ENCODE assay signal across 19 cellular contexts in the genomic region with DNA sequence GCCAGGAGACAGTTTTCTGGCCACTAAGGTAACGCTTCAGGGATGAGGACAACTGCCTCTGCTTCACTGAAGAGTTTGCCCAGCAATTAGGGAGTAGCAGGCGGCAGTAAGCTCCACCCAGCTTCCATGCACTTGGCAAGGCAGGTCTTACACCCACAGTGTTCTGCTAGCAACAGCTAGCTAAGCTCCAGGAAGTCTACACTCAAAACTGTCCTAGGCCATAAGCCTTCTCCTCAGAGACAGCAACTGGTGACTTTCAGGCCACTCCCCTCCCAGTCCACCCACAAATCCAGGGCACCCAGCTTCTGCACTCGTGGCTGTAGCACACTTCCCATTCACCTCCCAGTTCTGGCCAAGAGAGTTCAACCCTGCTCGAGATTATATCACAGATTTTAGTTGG. TPM values are rescaled to one million over a fixed set of nuclear protein-coding genes. Genes with fewer than 3 reads are reported as not detected.
DNase-seq lines count a peak whose midpoint lies in the region; ATAC-seq, FAIRE-seq and TF ChIP-seq lines count a peak whose summit lies in the region.
"Had no signal": no experiment of that assay in that cellular context is flagged by ENCODE, and none has a peak within 500 bp of the region (broad histone marks: within the 10 kb centered on the region; RNA-seq: fewer than 3 reads in every experiment).

No MANE protein-coding gene starts in this region.

- TF ChIP-seq POLR2A in H54 (IDR thresholded peaks at IDR 0.05; ENCODE audit: low read depth, low read length) = no peak

- TF ChIP-seq CTCF in activated B cell treated with CpG ODN at 0.5 μM for 24 hours (IDR thresholded peaks at IDR 0.05) (no peak), mucosa of descending colon (IDR thresholded peaks at IDR 0.05) (no peak)

- H3K36me3 Mint-ChIP-seq in activated B cell treated with CpG ODN at 0.5 μM for 24 hours (ENCODE audit: low read depth) = peaks cover 93% of the 10 kb centered on the region

- H3K4me1 ChIP-seq in mucosa of descending colon (ENCODE audit: low read depth) = no peaks in the 10 kb centered on the region
- H3K4me1 ChIP-seq: BLaER1 had no signal

- DNase-seq in DMS53 (lab: John Stamatoyannopoulos, UW) = peak; percentile 52
- DNase-seq in DMS53 treated with DMSO at 0.1 percent for 48 hours (lab: John Stamatoyannopoulos, UW; ENCODE audit: unreplicated experiment) = no peak
- DNase-seq in activated B cell treated with CpG ODN at 0.5 μM for 24 hours = no peak
- no peak for DNase-seq in mucosa of descending colon
- no peak for DNase-seq in DMS114 treated with DMSO at 0.1 percent for 48 hours (lab: John Stamatoyannopoulos, UW; ENCODE audit: unreplicated experiment)
- no peak for DNase-seq in H54 (ENCODE audit: insufficient read length, low spot score)
- DNase-seq: activated CD8-positive, alpha-beta T cell treated with anti-CD3 and anti-CD28 coated beads, Interleukin-2, amount 10 ng/mL, durations not matched to agents 7 days and 5 days; glutamatergic neuron; mesenchymal stem cell; NCI-H1048; NCI-H2171 treated with DMSO at 0.1 percent for 48 hours had no signal

- no peak overlapping the region for H3K4me3 ChIP-seq in mucosa of descending colon
- H3K4me3 ChIP-seq: BLaER1, cardiac muscle cell, smooth muscle cell, thoracic aorta had no signal

- intact Hi-C loops in activated B cell treated with CpG ODN at 0.5 μM for 24 hours (cut with micrococcal nuclease) (no loop called here), mucosa of descending colon (cut with DNase I, micrococcal nuclease) (no loop called here)

- POLR2A ChIA-PET in activated B cell treated with CpG ODN at 0.5 μM for 24 hours (lab: Charles Lee) = no interaction called here

- peaks cover 15% of the 10 kb centered on the region for H3K9me3 Mint-ChIP-seq in activated B cell treated with CpG ODN at 0.5 μM for 24 hours

- FAIRE-seq in H54 (lab: Jason Lieb, UNC) = no peak

- no peaks in the 10 kb centered on the region for H3K9me3 ChIP-seq in mucosa of descending colon
- H3K9me3 ChIP-seq: thoracic aorta had no signal

- H3K27ac Mint-ChIP-seq in activated B cell treated with CpG ODN at 0.5 μM for 24 hours = peak overlapping the region; percentile 37
- H3K27ac Mint-ChIP-seq: activated CD8-positive, alpha-beta T cell treated with anti-CD3 and anti-CD28 coated beads, Interleukin-2, amount 10 ng/mL, durations not matched to agents 7 days and 5 days; natural killer cell treated with Interleukin-12 subunit alpha and Interleukin-12 subunit beta and Interleukin-15 and Interleukin-18, amount 100 ng/mL, for 72 hours; progenitor cell of endocrine pancreas had no signal

- H3K27me3 Mint-ChIP-seq in activated B cell treated with CpG ODN at 0.5 μM for 24 hours = no peaks in the 10 kb centered on the region
- H3K27me3 Mint-ChIP-seq: progenitor cell of endocrine pancreas had no signal

- H3K4me3 Mint-ChIP-seq in activated B cell treated with CpG ODN at 0.5 μM for 24 hours = no peak overlapping the region
- H3K4me3 Mint-ChIP-seq: activated CD8-positive, alpha-beta T cell treated with anti-CD3 and anti-CD28 coated beads, Interleukin-2, amount 10 ng/mL, durations not matched to agents 7 days and 5 days; natural killer cell treated with Interleukin-12 subunit alpha and Interleukin-12 subunit beta and Interleukin-15 and Interleukin-18, amount 100 ng/mL, for 72 hours had no signal

- no peaks in the 10 kb centered on the region for H3K36me3 ChIP-seq in mucosa of descending colon (ENCODE audit: low read depth)
- H3K36me3 ChIP-seq: cardiac muscle cell, thoracic aorta had no signal

- H3K4me1 Mint-ChIP-seq in activated B cell treated with CpG ODN at 0.5 μM for 24 hours = peaks cover 19% of the 10 kb centered on the region

- CTCF ChIA-PET in activated B cell treated with CpG ODN at 0.5 μM for 24 hours (lab: Charles Lee) = interaction anchor here (2.0 kb wide), 1 partner anchor 32 kb away, joined by 6 read pairs; no protein-coding TSS in a partner anchor

- peak; percentile 46 for ATAC-seq in HG02938 (IDR thresholded peaks at IDR 0.05; ENCODE audit: unreplicated experiment)
- ATAC-seq in activated B cell treated with CpG ODN at 0.5 μM for 24 hours (ENCODE audit: low read depth) = no peak
- peak; percentile 13 for ATAC-seq in mucosa of descending colon
- no peak for ATAC-seq in GM21423 (IDR thresholded peaks at IDR 0.05; ENCODE audit: unreplicated experiment)
- ATAC-seq: activated CD8-positive, alpha-beta T cell treated with anti-CD3 and anti-CD28 coated beads, Interleukin-2, amount 10 ng/mL, durations not matched to agents 7 days and 5 days had no signal

RNA-seq across cellular contexts. Expression of a gene that starts 47.3 kb away (rescaled TPM):
- total RNA-seq in activated B cell treated with CpG ODN at 0.5 μM for 24 hours (44.8 and 53.6 TPM in 2 replicates), mucosa of descending colon (under 1 TPM; 0.17 to 0.84 (median 0.82) TPM)
- total RNA-seq: activated CD8-positive, alpha-beta T cell treated with anti-CD3 and anti-CD28 coated beads, Interleukin-2, amount 10 ng/mL, durations not matched to agents 7 days and 5 days; cardiac muscle cell; natural killer cell treated with Interleukin-12 subunit alpha and Interleukin-12 subunit beta and Interleukin-15 and Interleukin-18, amount 100 ng/mL, for 72 hours; progenitor cell of endocrine pancreas had no signal

RNA-seq across cellular contexts. Expression of a gene that starts 59.9 kb away (rescaled TPM):
- total RNA-seq in activated B cell treated with CpG ODN at 0.5 μM for 24 hours (56.0 and 58.3 TPM in 2 replicates), mucosa of descending colon (100 to 1,000 TPM in 1 of 3 donors, 10 to 100 TPM in 2; 81.0 to 103 (median 96.0) TPM)

Comparison
In these comparisons a context has a peak if more than half of its experiments do, and no peak if none do; other contexts are left out.
1. ATAC-seq: peak in HG02938 (single experiment) and mucosa of descending colon (single experiment); none in activated B cell treated with CpG ODN at 0.5 μM for 24 hours (single experiment) and GM21423 (single experiment).
2. RNA of a gene that starts 47.3 kb away (total RNA-seq): 44.8 to 53.6 TPM in activated B cell treated with CpG ODN at 0.5 μM for 24 hours; 0.17 to 0.84 TPM in mucosa of descending colon; every median in the first group is over 10 times any median in the second.